ENCODE assay signal across 8 cellular contexts in the genomic region with DNA sequence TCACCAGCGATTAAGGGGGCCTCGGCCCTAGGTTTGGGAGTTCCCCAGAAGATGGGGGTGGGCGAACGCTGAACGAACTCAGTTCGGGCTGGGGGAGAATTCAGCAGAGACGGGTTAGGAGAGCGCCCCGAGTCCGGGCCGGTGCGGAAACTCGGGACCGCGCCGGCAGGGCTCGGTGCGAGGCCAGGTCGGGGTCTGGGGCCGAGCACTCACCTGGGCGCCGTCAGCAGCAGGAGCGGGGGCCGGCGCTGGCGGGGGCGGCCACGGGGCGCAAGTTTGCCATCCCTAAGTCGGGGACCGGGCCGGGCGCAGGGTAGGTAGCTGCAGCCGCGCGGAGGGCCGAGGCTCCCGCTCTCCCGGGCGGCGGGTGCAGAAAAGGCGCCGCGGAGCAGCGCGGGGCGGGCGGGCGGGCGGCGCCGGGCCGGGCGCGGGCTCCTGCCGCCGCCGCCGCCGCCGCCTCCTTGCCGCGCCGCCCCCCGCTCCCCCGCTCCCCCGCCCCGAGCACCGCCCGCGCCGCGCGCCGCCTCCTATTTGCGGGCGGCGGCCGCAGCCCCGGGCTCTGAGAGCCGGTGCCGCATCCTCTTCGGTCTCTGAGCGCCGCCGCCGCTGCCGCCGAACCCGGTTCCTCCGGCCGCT. TPM values are rescaled to one million over a fixed set of nuclear protein-coding genes. Genes with fewer than 3 reads are reported as not detected.
A peak's percentile ranks its signal among the peaks of the same experiment; 100 is the strongest.
DNase-seq lines count a peak whose midpoint lies in the region; ATAC-seq and TF ChIP-seq lines count a peak whose summit lies in the region.

No MANE protein-coding gene starts in this region.

- 0% methylated on average over 92 of the region's 92 CpGs for WGBS in ectodermal cell, 2 experiments
- 0 to 1% (median 1%) methylated on average over 31 to 88 of the region's 92 CpGs for WGBS in psoas muscle, 3 donors

- intact Hi-C loops in psoas muscle (cut with DNase I) = loop anchor here in 1 of 2 donors (2.0 kb wide), 1 partner anchor 25 kb away; no protein-coding TSS in a partner anchor

- no peak overlapping the region for H2AFZ ChIP-seq in OCI-LY3 (ENCODE audit: low read depth, low read length)

- no peaks in the 10 kb centered on the region for H3K79me2 ChIP-seq in OCI-LY3 (ENCODE audit: low read length)

- ATAC-seq in psoas muscle (no peak), GM19397 (IDR thresholded peaks at IDR 0.05; ENCODE audit: unreplicated experiment) (no peak), HG03135 (IDR thresholded peaks at IDR 0.05; ENCODE audit: unreplicated experiment) (no peak), GM21619 (IDR thresholded peaks at IDR 0.05; ENCODE audit: unreplicated experiment) (no peak)

- H3K9ac ChIP-seq in OCI-LY3 (ENCODE audit: low read length) = peak overlapping the region; percentile 77

- H3K36me3 ChIP-seq in OCI-LY3 (replicated peaks; ENCODE audit: low read depth, low read length) = no peaks in the 10 kb centered on the region
- no peaks in the 10 kb centered on the region for H3K36me3 ChIP-seq in ectodermal cell (ENCODE audit: control insufficient read depth, insufficient read depth, low read length)
- no peaks in the 10 kb centered on the region for H3K36me3 ChIP-seq in psoas muscle (ENCODE audit: insufficient read depth in 1 of 2, low read depth in 1 of 2)

- H3K27me3 ChIP-seq in OCI-LY3 (ENCODE audit: low read depth, low read length) = no peaks in the 10 kb centered on the region
- peaks cover 41% of the 10 kb centered on the region for H3K27me3 ChIP-seq in ectodermal cell (ENCODE audit: control insufficient read depth, insufficient read depth, low read length, poor library complexity, severe bottlenecking)
- peaks cover 0 to 28% (median 23%) of the 10 kb centered on the region in 3 donors for H3K27me3 ChIP-seq in psoas muscle (ENCODE audit: insufficient read depth in 3 of 3, low read length in 2 of 3)

- H3K4me1 ChIP-seq in OCI-LY3 (ENCODE audit: low read length) = peaks cover 38% of the 10 kb centered on the region
- H3K4me1 ChIP-seq in ectodermal cell (ENCODE audit: control insufficient read depth, insufficient read depth, low read length) = peaks cover 53% of the 10 kb centered on the region
- peaks cover 11% of the 10 kb centered on the region for H3K4me1 ChIP-seq in psoas muscle

- H3K4me3 ChIP-seq in OCI-LY3 (ENCODE audit: low read length) = peak overlapping the region; percentile 96
- H3K4me3 ChIP-seq in ectodermal cell (ENCODE audit: insufficient read depth, low read depth, low read length) = peak overlapping the region; percentile 55
- peak overlapping the region; percentile 70 for H3K4me3 ChIP-seq in psoas muscle

- peaks cover 23% of the 10 kb centered on the region for H4K20me1 ChIP-seq in OCI-LY3 (ENCODE audit: insufficient read depth, low read length)

- H3K4me2 ChIP-seq in OCI-LY3 (ENCODE audit: low read length) = peak overlapping the region; percentile 97

- H3K9me3 ChIP-seq in OCI-LY3 (ENCODE audit: insufficient read depth, low read length) (no peaks in the 10 kb centered on the region), ectodermal cell (ENCODE audit: control insufficient read depth, low read length) (no peaks in the 10 kb centered on the region), psoas muscle (no peaks in the 10 kb centered on the region)

- DNase-seq in D341Med (ENCODE audit: low spot score) (peak; percentile 76), psoas muscle (peak in 1 of 2 donors; percentile 38), GM19238 (ENCODE audit: insufficient read length, low spot score) (no peak)

- H3K27ac ChIP-seq in OCI-LY3 (ENCODE audit: low read length) (no peak overlapping the region), ectodermal cell (ENCODE audit: insufficient read depth, low read depth, low read length, poor library complexity, severe bottlenecking) (no peak overlapping the region), psoas muscle (no peak overlapping the region)

- TF ChIP-seq CTCF in OCI-LY3 (IDR thresholded peaks at IDR 0.05; ENCODE audit: low read depth, low read length) = no peak
- no peak for TF ChIP-seq CTCF in psoas muscle (IDR thresholded peaks at IDR 0.05)

RNA-seq across cellular contexts. Expression of a gene that starts 0.4 kb away (rescaled TPM):
- 19.7 TPM for polyA plus RNA-seq in ectodermal cell (2013, experiment 1 of 4)
- 23.9 TPM for polyA plus RNA-seq in ectodermal cell (2013, experiment 2 of 4)
- polyA plus RNA-seq in ectodermal cell (2013, experiment 3 of 4) = 20.4 TPM
- polyA plus RNA-seq in ectodermal cell (2013, experiment 4 of 4) = 24.6 TPM
- total RNA-seq in psoas muscle = 1 to 10 TPM in 3 of 4 donors, under 1 TPM in 1; 0.61 to 1.8 (median 1.2) TPM
- polyA plus RNA-seq in psoas muscle = under 1 TPM; 0.44 to 0.73 (median 0.65) TPM

RNA-seq across cellular contexts. Expression of a gene that starts 52.0 kb away (rescaled TPM):
- 1.9 TPM for polyA plus RNA-seq in ectodermal cell (2013, experiment 1 of 4)
- polyA plus RNA-seq in ectodermal cell (2013, experiment 2 of 4) = 3.5 TPM
- polyA plus RNA-seq in ectodermal cell (2013, experiment 3 of 4) = 2.0 TPM
- 2.9 TPM for polyA plus RNA-seq in ectodermal cell (2013, experiment 4 of 4)
- under 1 TPM in 2 of 4 donors, not detected in 2; 0.15 to 0.32 TPM for total RNA-seq in psoas muscle
- 1 to 10 TPM in 1 of 3 donors, under 1 TPM in 2; 0.05 to 2.5 (median 0.08) TPM for polyA plus RNA-seq in psoas muscle

RNA-seq across cellular contexts. Expression of a gene that starts 60.0 kb away (rescaled TPM):
- 4.4 TPM for polyA plus RNA-seq in ectodermal cell (2013, experiment 1 of 4)
- 8.0 TPM for polyA plus RNA-seq in ectodermal cell (2013, experiment 2 of 4)
- 3.7 TPM for polyA plus RNA-seq in ectodermal cell (2013, experiment 3 of 4)
- polyA plus RNA-seq in ectodermal cell (2013, experiment 4 of 4) = 6.2 TPM
- total RNA-seq in psoas muscle = 10 to 100 TPM in 1 of 4 donors, 1 to 10 TPM in 3; 6.1 to 14.2 (median 8.4) TPM
- 1 to 10 TPM; 2.9 to 4.1 (median 3.5) TPM for polyA plus RNA-seq in psoas muscle
